Comparison of ENCODE assay signal across 1 cellular context in genomic region chr19:12783849-12784393, GRCh38.
TF ChIP-seq lines count a peak whose summit lies in the region.

No MANE protein-coding gene starts in this region.

TF ChIP-seq in HepG2, 621 proteins besides CTCF, POLR2A, EP300 and RAD21 (continued from another document and continues in another):
- TF ChIP-seq ZBTB26 (CRISPR knock-in tag; IDR thresholded peaks at IDR 0.05; ENCODE audit: borderline replicate concordance) (no peak), NR2F6 (IDR thresholded peaks at IDR 0.05) (peak; percentile 50), NR2F6 (CRISPR knock-in tag; IDR thresholded peaks at IDR 0.05) (peak; percentile 71), CBX5 (CRISPR knock-in tag; IDR thresholded peaks at IDR 0.05; ENCODE audit: borderline replicate concordance) (no peak), NRL (CRISPR knock-in tag; IDR thresholded peaks at IDR 0.05; ENCODE audit: borderline replicate concordance) (peak; percentile 65; the same call in 1 of the 2 replicates), POGZ (CRISPR knock-in tag; IDR thresholded peaks at IDR 0.05) (0 out of 2 replicates have a peak, but pooled peaks have one; percentile 26), ZNF609 (CRISPR knock-in tag; IDR thresholded peaks at IDR 0.05; ENCODE audit: borderline replicate concordance) (peak; percentile 69; the same call in 1 of the 2 replicates), ZBTB1 (CRISPR knock-in tag; IDR thresholded peaks at IDR 0.05; ENCODE audit: borderline replicate concordance) (no peak), THAP9 (CRISPR knock-in tag; IDR thresholded peaks at IDR 0.05; ENCODE audit: borderline replicate concordance) (no peak), IKZF5 (CRISPR knock-in tag; IDR thresholded peaks at IDR 0.05) (0 out of 2 replicates have a peak, but pooled peaks have one; percentile 18), HIVEP1 (CRISPR knock-in tag; IDR thresholded peaks at IDR 0.05) (0 out of 2 replicates have a peak, but pooled peaks have one; percentile 41), IRF9 (CRISPR knock-in tag; IDR thresholded peaks at IDR 0.05; ENCODE audit: borderline replicate concordance) (no peak), ZBTB42 (CRISPR knock-in tag; IDR thresholded peaks at IDR 0.05) (0 out of 2 replicates have a peak, but pooled peaks have one; percentile 41), TFAP4 (IDR thresholded peaks at IDR 0.05; ENCODE audit: borderline replicate concordance, low read depth) (peak; percentile 46; the same call in 1 of the 2 replicates), ZNF570 (CRISPR knock-in tag; IDR thresholded peaks at IDR 0.05; ENCODE audit: borderline replicate concordance) (no peak), ZNF746 (CRISPR knock-in tag; IDR thresholded peaks at IDR 0.05) (peak; percentile 88), ZNF30 (CRISPR knock-in tag; IDR thresholded peaks at IDR 0.05) (no peak), ETV5 (CRISPR knock-in tag; IDR thresholded peaks at IDR 0.05; ENCODE audit: borderline replicate concordance) (peak; percentile 74; the same call in 1 of the 2 replicates), PRDM10 (CRISPR knock-in tag; IDR thresholded peaks at IDR 0.05; ENCODE audit: low read depth) (no peak), BCL6 (CRISPR knock-in tag; IDR thresholded peaks at IDR 0.05) (peak; percentile 70), ZNF468 (CRISPR knock-in tag; IDR thresholded peaks at IDR 0.05) (no peak), RARA (CRISPR knock-in tag; IDR thresholded peaks at IDR 0.05) (peak; percentile 92), ZBTB7B (CRISPR knock-in tag; IDR thresholded peaks at IDR 0.05) (peak; percentile 29; the same call in 1 of the 2 replicates), ZBTB10 (CRISPR knock-in tag; IDR thresholded peaks at IDR 0.05; ENCODE audit: borderline replicate concordance) (peak; percentile 79; the same call in 1 of the 2 replicates), TAF1 (CRISPR knock-in tag; IDR thresholded peaks at IDR 0.05) (no peak), NONO (IDR thresholded peaks at IDR 0.05) (no peak), NONO (CRISPR knock-in tag; conservative IDR thresholded peaks at IDR 0.05) (no peak), ZNF674 (CRISPR knock-in tag; IDR thresholded peaks at IDR 0.05; ENCODE audit: low read depth) (no peak), SMC3 (IDR thresholded peaks at IDR 0.05; ENCODE audit: low read length) (no peak), ZNF615 (CRISPR knock-in tag; IDR thresholded peaks at IDR 0.05; ENCODE audit: borderline replicate concordance) (no peak), GMEB1 (CRISPR knock-in tag; IDR thresholded peaks at IDR 0.05; ENCODE audit: borderline replicate concordance) (no peak), ZNF776 (CRISPR knock-in tag; IDR thresholded peaks at IDR 0.05) (no peak), GABPB1 (CRISPR knock-in tag; IDR thresholded peaks at IDR 0.05) (peak; percentile 29; the same call in 1 of the 2 replicates), HDAC2 (CRISPR knock-in tag; IDR thresholded peaks at IDR 0.05) (0 out of 2 replicates have a peak, but pooled peaks have one; percentile 27)
